8 cellular contexts compared by ENCODE assay signal in genomic region chr17:40317880-40318834, GRCh38. TPM values are rescaled to one million over a fixed set of nuclear protein-coding genes. Genes with fewer than 3 reads are reported as not detected.
DNase-seq lines count a peak whose midpoint lies in the region; ATAC-seq and TF ChIP-seq lines count a peak whose summit lies in the region.

No MANE protein-coding gene starts in this region.

- POLR2A ChIA-PET in OCI-LY7 (lab: Charles Lee) = interaction anchor here (0.7 to 1.2 kb wide), 2 partner anchors 9 to 10 kb away, joined by 3 to 4 read pairs; partner anchors contain the start of gene RARA

- no peaks in the 10 kb centered on the region for H3K36me3 ChIP-seq in OCI-LY7 (ENCODE audit: insufficient read depth, low read length)

- peak overlapping the region; percentile 66; the same call in 1 of the 2 replicates for H2AFZ ChIP-seq in OCI-LY7 (ENCODE audit: low read length)

- no peaks in the 10 kb centered on the region for H3K79me2 ChIP-seq in OCI-LY7 (ENCODE audit: insufficient read depth, low read depth, low read length)

- no peak; the same call in 1 of the 2 replicates for TF ChIP-seq CTCF in OCI-LY7 (conservative IDR thresholded peaks at IDR 0.05; ENCODE audit: low read length)
- no peak for TF ChIP-seq CTCF in epithelial cell of proximal tubule (conservative IDR thresholded peaks at IDR 0.05; ENCODE audit: low read depth, low read length)

- H3K4me1 ChIP-seq in OCI-LY7 (ENCODE audit: insufficient read depth, low read length, poor library complexity, severe bottlenecking) = peaks cover 51% of the 10 kb centered on the region

- TSS peak; percentile 63 for BruUV-seq in OCI-LY7 (replicated peaks; lab: Mats Ljungman, UMichigan)

- in situ Hi-C loops in Caki2 (cut with HindIII; ENCODE audit: low pct_unique_long_range_greater_than_20kb, low sequenced_read_pairs) = no loop called here

- no peaks in the 10 kb centered on the region for H3K9me3 ChIP-seq in OCI-LY7 (ENCODE audit: low read length)

- ATAC-seq in GM21423 (IDR thresholded peaks at IDR 0.05; ENCODE audit: unreplicated experiment) = peak; percentile 47

- intact Hi-C loops in OCI-LY7 (cut with micrococcal nuclease; ENCODE audit: unreplicated experiment) = no loop called here

- H4K20me1 ChIP-seq in OCI-LY7 (ENCODE audit: insufficient read depth, low read length) = peaks cover 9% of the 10 kb centered on the region; the same call in 1 of the 2 replicates

- CTCF ChIA-PET in OCI-LY7 (lab: Charles Lee; ENCODE audit: unreplicated experiment) = interaction anchor here (0.7 to 1.6 kb wide), 2 partner anchors 21 to 128 kb away, joined by 3 to 4 read pairs; no protein-coding TSS in a partner anchor

- no peaks in the 10 kb centered on the region for H3K9me2 ChIP-seq in OCI-LY7 (ENCODE audit: insufficient read depth, low read length)

- DNase-seq in Caki2 (ENCODE audit: low read depth) (peak; percentile 94), HuH-7.5 (ENCODE audit: low spot score) (peak; percentile 97), OCI-LY7 (ENCODE audit: low spot score) (peak; percentile 94), activated T-cell treated with anti-CD3 and anti-CD28 coated beads for 4 hours (peak; percentile 92), epithelial cell of proximal tubule (ENCODE audit: low read depth) (no peak), mucosa of gallbladder (ENCODE audit: low spot score) (peak; percentile 94)
- peak; percentile 85 for DNase-seq in stimulated activated CD8-positive, alpha-beta memory T cell treated with anti-CD3 and anti-CD28 coated beads, Interleukin-4, amount 100 ng/mL, for 24 hours (ENCODE audit: low read depth)

- H3K4me3 ChIP-seq in OCI-LY7 (ENCODE audit: low read depth, low read length, poor library complexity, severe bottlenecking) (peak overlapping the region; percentile 77), epithelial cell of proximal tubule (ENCODE audit: low read depth, low read length) (peak overlapping the region; percentile 98)

- no peak overlapping the region for H3K27ac ChIP-seq in OCI-LY7 (ENCODE audit: low read depth, low read length, poor library complexity, severe bottlenecking)

- H3K4me2 ChIP-seq in OCI-LY7 (ENCODE audit: low read length) = peak overlapping the region; percentile 93

RNA-seq across cellular contexts. Expression of gene RARA, which starts 9.2 kb away (rescaled TPM):
- 11.4 and 26.0 TPM in 2 replicates for total RNA-seq in Caki2 (2014; rRNA removed; shearing (Covaris generic); ENCODE audit: low replicate concordance)
- total RNA-seq in OCI-LY7 (2014; rRNA removed; shearing (Covaris generic)) = 3.1 and 5.7 TPM in 2 replicates
- total RNA-seq in OCI-LY7 (2022) = 8.0 and 8.6 TPM in 2 replicates
- total RNA-seq in epithelial cell of proximal tubule = 19.5 and 21.9 TPM in 2 replicates
- total RNA-seq in mucosa of gallbladder = 39.4 TPM

RNA-seq across cellular contexts. Expression of gene CDC6, which starts 30.5 kb away (rescaled TPM):
- 60.9 and 68.1 TPM in 2 replicates for total RNA-seq in Caki2 (2014; rRNA removed; shearing (Covaris generic); ENCODE audit: low replicate concordance)
- total RNA-seq in OCI-LY7 (2014; rRNA removed; shearing (Covaris generic)) = 72.3 and 75.2 TPM in 2 replicates
- total RNA-seq in OCI-LY7 (2022) = 132 and 156 TPM in 2 replicates
- total RNA-seq in epithelial cell of proximal tubule = 49.2 and 66.5 TPM in 2 replicates
- 6.8 TPM for total RNA-seq in mucosa of gallbladder

RNA-seq across cellular contexts. Expression of gene GJD3, which starts 46.4 kb away (rescaled TPM):
- total RNA-seq in Caki2 (2014; rRNA removed; shearing (Covaris generic); ENCODE audit: low replicate concordance) = not detected in 2 replicates
- not detected in 2 replicates for total RNA-seq in OCI-LY7 (2014; rRNA removed; shearing (Covaris generic))
- total RNA-seq in OCI-LY7 (2022) (not detected in 2 replicates), epithelial cell of proximal tubule (0.58 TPM in 1 of 2 replicates, not detected in the other), mucosa of gallbladder (1.9 TPM)
